ENCODE assay signal across 14 cellular contexts in genomic region chr11:134062255-134063030, GRCh38.
"Had no signal": no experiment of that assay in that cellular context is flagged by ENCODE, and none has a peak within 500 bp of the region (broad histone marks: within the 10 kb centered on the region; RNA-seq: fewer than 3 reads in every experiment).

No MANE protein-coding gene starts in this region.

- H3K4me3 Mint-ChIP-seq: activated naive CD8-positive, alpha-beta T cell; natural killer cell; stimulated activated naive CD8-positive, alpha-beta T cell treated with anti-CD3 and anti-CD28 coated beads, Interleukin-15, amount 100 ng/mL, for 72 hours; type B pancreatic cell had no signal

- H3K36me3 Mint-ChIP-seq: activated naive CD8-positive, alpha-beta T cell; natural killer cell; type B pancreatic cell had no signal

- H3K9me3 Mint-ChIP-seq: natural killer cell; stimulated activated naive CD8-positive, alpha-beta T cell treated with anti-CD3 and anti-CD28 coated beads, Interleukin-15, amount 100 ng/mL, for 72 hours; type B pancreatic cell had no signal

- H3K27ac Mint-ChIP-seq: activated naive CD8-positive, alpha-beta T cell; natural killer cell; stimulated activated naive CD8-positive, alpha-beta T cell treated with anti-CD3 and anti-CD28 coated beads, Interleukin-15, amount 100 ng/mL, for 72 hours; type B pancreatic cell had no signal

- H3K4me1 ChIP-seq: heart right ventricle, prostate gland, suprapubic skin had no signal

- H3K4me3 ChIP-seq: heart right ventricle, prostate gland, suprapubic skin had no signal

- H3K27ac ChIP-seq: heart right ventricle, neutrophil, prostate gland, suprapubic skin had no signal

- H3K4me1 Mint-ChIP-seq: natural killer cell had no signal

- H3K9me3 ChIP-seq: heart right ventricle, neutrophil, prostate gland, suprapubic skin had no signal

- DNase-seq: activated CD4-positive, CD25-positive, alpha-beta regulatory T cell treated with anti-CD3 and anti-CD28 coated beads, Interleukin-2, amount 50 U/mL, for 72 hours; activated T-cell treated with anti-CD3 and anti-CD28 coated beads for 4 hours; cerebellar nuclear complex; cortex of kidney; effector CD4-positive, alpha-beta T cell; heart right ventricle; natural killer cell; right cardiac atrium; stimulated activated naive CD8-positive, alpha-beta T cell treated with anti-CD3 and anti-CD28 coated beads, Interleukin-15, amount 100 ng/mL, for 72 hours had no signal

- H3K36me3 ChIP-seq: heart right ventricle, neutrophil, prostate gland, suprapubic skin had no signal
